ENCODE assay signal across 25 cellular contexts in genomic region chr6:169960003-169960344, GRCh38.
DNase-seq lines count a peak whose midpoint lies in the region; ATAC-seq and TF ChIP-seq lines count a peak whose summit lies in the region.
"Had no signal": no experiment of that assay in that cellular context is flagged by ENCODE, and none has a peak within 500 bp of the region (broad histone marks: within the 10 kb centered on the region; RNA-seq: fewer than 3 reads in every experiment).

No MANE protein-coding gene starts in this region.

- no peak overlapping the region for H3K4me3 ChIP-seq in coronary artery
- H3K4me3 ChIP-seq: cardiac muscle cell, lung, neural progenitor cell, sigmoid colon had no signal

- peaks cover 27% of the 10 kb centered on the region for H3K4me1 Mint-ChIP-seq in activated naive CD4-positive, alpha-beta T cell treated with anti-CD3 and anti-CD28 coated beads, Interleukin-2, amount 50 U/mL, for 24 hours
- H3K4me1 Mint-ChIP-seq in activated naive CD4-positive, alpha-beta T cell treated with anti-CD3 and anti-CD28 coated beads for 36 hours (ENCODE audit: low read depth): peaks cover 20% of the 10 kb centered on the region
- H3K4me1 Mint-ChIP-seq in type B pancreatic cell (ENCODE audit: unreplicated experiment): peaks cover 15% of the 10 kb centered on the region

- no peak for ATAC-seq in HG02938 (IDR thresholded peaks at IDR 0.05; ENCODE audit: unreplicated experiment)
- no peak for ATAC-seq in GM18861 (IDR thresholded peaks at IDR 0.05; ENCODE audit: unreplicated experiment)

- intact Hi-C loops in activated naive CD4-positive, alpha-beta T cell treated with anti-CD3 and anti-CD28 coated beads for 36 hours (cut with micrococcal nuclease): loop anchor here (5.0 kb wide), 1 partner anchor 168 kb away; no protein-coding TSS in a partner anchor

- H3K9me3 Mint-ChIP-seq in activated naive CD4-positive, alpha-beta T cell treated with anti-CD3 and anti-CD28 coated beads, Interleukin-2, amount 50 U/mL, for 24 hours: no peaks in the 10 kb centered on the region
- no peaks in the 10 kb centered on the region for H3K9me3 Mint-ChIP-seq in activated naive CD4-positive, alpha-beta T cell treated with anti-CD3 and anti-CD28 coated beads for 36 hours
- H3K9me3 Mint-ChIP-seq in type B pancreatic cell: no peaks in the 10 kb centered on the region
- H3K9me3 Mint-ChIP-seq: activated naive CD4-positive, alpha-beta T cell treated with anti-CD3 and anti-CD28 coated beads, Interleukin-2, amount 50 U/mL, for 72 hours; dendritic cell treated with granulocyte-macrophage colony-stimulating factor and Interleukin-4, amounts not matched to agents 40 ng/mL and 50 ng/mL, for 4 days; stimulated activated naive B cell treated with anti-CD40 and anti-IgM and Interleukin-4, amounts not matched to agents 10 μg/mL and 1 μg/mL and 100 μg/mL, for 72 hours had no signal

- DNase-seq in activated naive CD4-positive, alpha-beta T cell treated with anti-CD3 and anti-CD28 coated beads for 36 hours: no peak
- DNase-seq in NCI-H146 (lab: John Stamatoyannopoulos, UW): peak; percentile 94
- DNase-seq in coronary artery (ENCODE audit: low spot score): peak; percentile 63
- peak; percentile 58 for DNase-seq in type B pancreatic cell (ENCODE audit: extremely low spot score, unreplicated experiment)
- DNase-seq in activated gamma-delta T cell treated with Interleukin-2 at 50 U/mL for 16 hours: no peak
- DNase-seq: activated CD4-positive, alpha-beta T cell treated with anti-CD3 and anti-CD28 coated beads for 36 hours; anterior cingulate cortex; C1 segment of cervical spinal cord; DMS 273 treated with DMSO at 0.1 percent for 48 hours; esophagus squamous epithelium; foreskin melanocyte; GOT3; MV-4-11; NCI-H2029 treated with DMSO at 0.1 percent for 48 hours; stimulated activated naive B cell treated with anti-CD40 and anti-IgM and Interleukin-4, amounts not matched to agents 10 μg/mL and 1 μg/mL and 100 μg/mL, for 72 hours had no signal

- H3K27ac Mint-ChIP-seq in activated naive CD4-positive, alpha-beta T cell treated with anti-CD3 and anti-CD28 coated beads, Interleukin-2, amount 50 U/mL, for 24 hours: peak overlapping the region; percentile 93
- no peak overlapping the region for H3K27ac Mint-ChIP-seq in activated naive CD4-positive, alpha-beta T cell treated with anti-CD3 and anti-CD28 coated beads for 36 hours
- H3K27ac Mint-ChIP-seq in type B pancreatic cell: no peak overlapping the region
- H3K27ac Mint-ChIP-seq: activated naive CD4-positive, alpha-beta T cell treated with anti-CD3 and anti-CD28 coated beads, Interleukin-2, amount 50 U/mL, for 72 hours; neural progenitor cell had no signal

- H3K27me3 Mint-ChIP-seq in activated naive CD4-positive, alpha-beta T cell treated with anti-CD3 and anti-CD28 coated beads, Interleukin-2, amount 50 U/mL, for 24 hours: peaks cover 1% of the 10 kb centered on the region
- H3K27me3 Mint-ChIP-seq in activated naive CD4-positive, alpha-beta T cell treated with anti-CD3 and anti-CD28 coated beads for 36 hours (ENCODE audit: low read depth): peaks cover 5% of the 10 kb centered on the region
- H3K27me3 Mint-ChIP-seq in type B pancreatic cell: peaks cover 20% of the 10 kb centered on the region

- H3K4me3 Mint-ChIP-seq in activated naive CD4-positive, alpha-beta T cell treated with anti-CD3 and anti-CD28 coated beads, Interleukin-2, amount 50 U/mL, for 24 hours: no peak overlapping the region
- H3K4me3 Mint-ChIP-seq in activated naive CD4-positive, alpha-beta T cell treated with anti-CD3 and anti-CD28 coated beads for 36 hours: no peak overlapping the region
- H3K4me3 Mint-ChIP-seq in type B pancreatic cell: no peak overlapping the region
- H3K4me3 Mint-ChIP-seq: activated CD4-positive, alpha-beta T cell treated with anti-CD3 and anti-CD28 coated beads for 36 hours had no signal

- CTCF ChIA-PET in activated naive CD4-positive, alpha-beta T cell treated with anti-CD3 and anti-CD28 coated beads for 36 hours (lab: Charles Lee): interaction anchor here (2.1 kb wide), 1 partner anchor 9 kb away, joined by 9 read pairs; no protein-coding TSS in a partner anchor

- H3K27ac ChIP-seq in coronary artery: no peak overlapping the region
- H3K27ac ChIP-seq: cardiac muscle cell, heart right ventricle, neural progenitor cell, sigmoid colon had no signal

- TF ChIP-seq CTCF in coronary artery (IDR thresholded peaks at IDR 0.05) (no peak), type B pancreatic cell (conservative IDR thresholded peaks at IDR 0.05) (no peak)

- H3K36me3 Mint-ChIP-seq in activated naive CD4-positive, alpha-beta T cell treated with anti-CD3 and anti-CD28 coated beads, Interleukin-2, amount 50 U/mL, for 24 hours: peaks cover 3% of the 10 kb centered on the region
- peaks cover 1% of the 10 kb centered on the region for H3K36me3 Mint-ChIP-seq in activated naive CD4-positive, alpha-beta T cell treated with anti-CD3 and anti-CD28 coated beads for 36 hours (ENCODE audit: low read depth)
- no peaks in the 10 kb centered on the region for H3K36me3 Mint-ChIP-seq in type B pancreatic cell
- H3K36me3 Mint-ChIP-seq: activated naive CD4-positive, alpha-beta T cell treated with anti-CD3 and anti-CD28 coated beads, Interleukin-2, amount 50 U/mL, for 72 hours; neural progenitor cell; stimulated activated naive B cell treated with anti-CD40 and anti-IgM and Interleukin-4, amounts not matched to agents 10 μg/mL and 1 μg/mL and 100 μg/mL, for 72 hours had no signal

Comparison
In these comparisons a context has a peak if more than half of its experiments do, and no peak if none do; other contexts are left out.
1. DNase-seq: peak in NCI-H146 (single experiment), coronary artery (single experiment) and type B pancreatic cell (single experiment); none in activated naive CD4-positive, alpha-beta T cell treated with anti-CD3 and anti-CD28 coated beads for 36 hours (single experiment) and activated gamma-delta T cell treated with Interleukin-2 at 50 U/mL for 16 hours (single experiment).